8 cellular contexts compared by ENCODE assay signal in genomic region chr15:100602064-100602821, GRCh38. TPM values are rescaled to one million over a fixed set of nuclear protein-coding genes. Genes with fewer than 3 reads are reported as not detected.
A peak's percentile ranks its signal among the peaks of the same experiment; 100 is the strongest.
DNase-seq lines count a peak whose midpoint lies in the region; ATAC-seq and TF ChIP-seq lines count a peak whose summit lies in the region.

Gene ASB7, plus strand, starts transcription at chr15:100602589. Its CDS starts 9,628 bp downstream, at chr15:100612217.
Gene LINS1, minus strand, starts transcription at chr15:100602184. Its CDS starts 21,342 bp downstream, at chr15:100580842.

- CTCF ChIA-PET in activated naive CD4-positive, alpha-beta T cell treated with anti-CD3 and anti-CD28 coated beads, Interleukin-2, amount 10 ng/mL, durations not matched to agents 7 days and 5 days (lab: Charles Lee): interaction anchor here (0.6 to 1.8 kb wide), 4 partner anchors 9 to 252 kb away, joined by 3 to 11 read pairs (median 4); no protein-coding TSS in a partner anchor

- H3K27ac Mint-ChIP-seq in HFFc6: peak within 1 kb of the TSS; percentile 88
- H3K27ac Mint-ChIP-seq in activated naive CD4-positive, alpha-beta T cell treated with anti-CD3 and anti-CD28 coated beads, Interleukin-2, amount 10 ng/mL, durations not matched to agents 7 days and 5 days: no peak within 1 kb of the TSS

- H3K9me3 Mint-ChIP-seq in HFFc6: no peaks in the 10 kb centered on the region
- H3K9me3 Mint-ChIP-seq in activated naive CD4-positive, alpha-beta T cell treated with anti-CD3 and anti-CD28 coated beads, Interleukin-2, amount 10 ng/mL, durations not matched to agents 7 days and 5 days: no peaks in the 10 kb centered on the region

- peak within 1 kb of the TSS; percentile 93 for H3K4me3 ChIP-seq in NB4 (ENCODE audit: low read depth, low read length)
- peak within 1 kb of the TSS; percentile 98 for H3K4me3 ChIP-seq in SK-N-MC
- peak within 1 kb of the TSS; percentile 89 to 92 for H3K4me3 ChIP-seq in gastroesophageal sphincter
- H3K4me3 ChIP-seq in neutrophil (ENCODE audit: low read depth in 1 of 2, low read length in 1 of 2): peak within 1 kb of the TSS; percentile 89 to 100

- H3K27me3 Mint-ChIP-seq in HFFc6 (ENCODE audit: insufficient read depth): no peaks in the 10 kb centered on the region
- no peaks in the 10 kb centered on the region for H3K27me3 Mint-ChIP-seq in activated naive CD4-positive, alpha-beta T cell treated with anti-CD3 and anti-CD28 coated beads, Interleukin-2, amount 10 ng/mL, durations not matched to agents 7 days and 5 days

- H3K4me3 Mint-ChIP-seq in HFFc6: no peak within 1 kb of the TSS
- H3K4me3 Mint-ChIP-seq in activated naive CD4-positive, alpha-beta T cell treated with anti-CD3 and anti-CD28 coated beads, Interleukin-2, amount 10 ng/mL, durations not matched to agents 7 days and 5 days: no peak within 1 kb of the TSS

- peak; percentile 99 for ATAC-seq in gastroesophageal sphincter

- no peaks in the 10 kb centered on the region for H3K27me3 ChIP-seq in gastroesophageal sphincter
- H3K27me3 ChIP-seq in neutrophil: no peaks in the 10 kb centered on the region

- peak within 1 kb of the TSS; percentile 96 for H3K9ac ChIP-seq in SK-N-MC (ENCODE audit: insufficient read length)

- H3K36me3 Mint-ChIP-seq in HFFc6 (ENCODE audit: low read depth): 0 out of 2 replicates have a peak, but pooled peaks cover 8% of the 10 kb centered on the region
- H3K36me3 Mint-ChIP-seq in activated naive CD4-positive, alpha-beta T cell treated with anti-CD3 and anti-CD28 coated beads, Interleukin-2, amount 10 ng/mL, durations not matched to agents 7 days and 5 days: peaks cover 52% of the 10 kb centered on the region

- TF ChIP-seq CTCF in HFFc6 (IDR thresholded peaks at IDR 0.05): no peak
- no peak for TF ChIP-seq CTCF in NB4 (IDR thresholded peaks at IDR 0.05; ENCODE audit: low read depth, low read length)
- no peak for TF ChIP-seq CTCF in gastroesophageal sphincter (IDR thresholded peaks at IDR 0.05)
- peak; percentile 42 for TF ChIP-seq CTCF in neutrophil (IDR thresholded peaks at IDR 0.05)

- no CpG with 5 or more reads among the region's 51 CpGs for WGBS in gastroesophageal sphincter (ENCODE audit: low coverage in 1 of 2), 2 donors

- no peak for TF ChIP-seq EP300 in gastroesophageal sphincter (IDR thresholded peaks at IDR 0.05)

- no peak within 1 kb of the TSS for H3K27ac ChIP-seq in SK-N-MC
- peak within 1 kb of the TSS; percentile 72 to 93 (median 92) for H3K27ac ChIP-seq in gastroesophageal sphincter
- peak within 1 kb of the TSS; percentile 97 for H3K27ac ChIP-seq in neutrophil
- H3K27ac ChIP-seq in substantia nigra (ENCODE audit: low read depth, low read length, poor library complexity, severe bottlenecking): peak within 1 kb of the TSS; percentile 87

- H3K4me1 Mint-ChIP-seq in HFFc6 (ENCODE audit: low read depth): peaks cover 22% of the 10 kb centered on the region
- H3K4me1 Mint-ChIP-seq in activated naive CD4-positive, alpha-beta T cell treated with anti-CD3 and anti-CD28 coated beads, Interleukin-2, amount 10 ng/mL, durations not matched to agents 7 days and 5 days: peaks cover 62% of the 10 kb centered on the region

- H3K4me1 ChIP-seq in gastroesophageal sphincter: peaks cover 11 to 51% (median 16%) of the 10 kb centered on the region in 3 donors
- H3K4me1 ChIP-seq in neutrophil (ENCODE audit: control insufficient read depth in 1 of 2, insufficient read depth in 1 of 2, low read depth in 1 of 2, low read length in 1 of 2): peaks cover 32 to 47% of the 10 kb centered on the region in 2 experiments

- peak; percentile 100 for DNase-seq in GM04503 (ENCODE audit: low read depth)
- DNase-seq in HFFc6: peak; percentile 100
- DNase-seq in NB4 (ENCODE audit: low read depth): peak; percentile 100
- peak; percentile 96 for DNase-seq in SK-N-MC (ENCODE audit: low read depth, low spot score)
- peak; percentile 100 for DNase-seq in activated naive CD4-positive, alpha-beta T cell treated with anti-CD3 and anti-CD28 coated beads, Interleukin-2, amount 10 ng/mL, durations not matched to agents 7 days and 5 days
- DNase-seq in substantia nigra (lab: John Stamatoyannopoulos, UW): peak; percentile 93 to 100 (median 100)

- TF ChIP-seq POLR2A in NB4 (IDR thresholded peaks at IDR 0.05; ENCODE audit: extremely low read depth, insufficient read length) (peak; percentile 63), gastroesophageal sphincter (IDR thresholded peaks at IDR 0.05) (peak in 1 of 2 donors; percentile 39)

- H3K9me3 ChIP-seq in SK-N-MC (ENCODE audit: low read depth, low read length) (no peaks in the 10 kb centered on the region), gastroesophageal sphincter (no peaks in the 10 kb centered on the region), neutrophil (no peaks in the 10 kb centered on the region)

- H3K36me3 ChIP-seq in SK-N-MC (ENCODE audit: insufficient read depth, low read length) (peaks cover 10% of the 10 kb centered on the region), gastroesophageal sphincter (peaks cover 0 to 20% of the 10 kb centered on the region in 2 donors), neutrophil (peaks cover 22% of the 10 kb centered on the region)

RNA-seq across cellular contexts. Expression of gene ASB7, which starts in this region (rescaled TPM):
- total RNA-seq in HFFc6 (2021; fragmentation: NEBNext Ultra II Directional; extraction: Animal tissue kit (Norgen Biotek cat#: 25700)): 10 to 100 TPM; 10.2 to 12.5 (median 11.5) TPM
- 10 to 100 TPM; 10.2 to 14.8 (median 11.9) TPM for total RNA-seq in gastroesophageal sphincter

RNA-seq across cellular contexts. Expression of gene LINS1, which starts in this region (rescaled TPM):
- total RNA-seq in HFFc6 (2021; fragmentation: NEBNext Ultra II Directional; extraction: Animal tissue kit (Norgen Biotek cat#: 25700)): 10 to 100 TPM in 1 of 6 experiments, 1 to 10 TPM in 5; 7.2 to 11.9 (median 7.4) TPM
- 10 to 100 TPM in 3 of 4 donors, 1 to 10 TPM in 1; 9.6 to 23.8 (median 13.9) TPM for total RNA-seq in gastroesophageal sphincter
